Comparison of ENCODE assay signal across 8 cellular contexts in the genomic region with DNA sequence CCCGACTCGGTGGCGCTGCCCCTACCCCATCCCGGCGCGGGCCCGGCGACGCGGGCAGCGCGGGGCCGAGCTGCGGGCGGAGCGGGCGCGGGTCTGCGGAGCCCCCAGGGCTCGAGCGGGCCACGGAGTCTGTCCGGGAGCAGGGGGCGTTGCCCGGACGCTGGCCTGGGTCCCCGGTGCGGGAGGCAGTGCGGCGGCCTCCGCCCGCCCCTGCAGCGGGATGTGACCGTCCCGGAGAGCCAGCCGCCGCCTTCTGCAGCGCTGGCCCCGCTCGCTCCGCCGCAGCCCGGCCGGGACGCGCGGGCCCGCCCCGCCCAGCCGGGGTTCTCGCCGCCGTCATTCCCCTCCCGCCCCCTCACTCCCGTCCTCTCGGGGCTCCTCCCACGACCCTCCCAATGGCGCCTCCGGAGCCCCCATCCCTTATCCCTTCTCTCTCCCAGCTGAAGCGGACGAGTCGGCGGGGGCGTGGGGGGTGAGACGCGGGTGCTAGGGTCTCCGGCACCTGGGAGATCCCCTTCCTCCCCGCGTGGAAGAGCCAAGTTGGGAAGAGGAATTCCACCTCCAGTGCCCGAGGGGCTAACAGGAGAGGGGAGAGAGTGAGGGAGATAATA. TPM values are rescaled to one million over a fixed set of nuclear protein-coding genes. Genes with fewer than 3 reads are reported as not detected.
DNase-seq lines count a peak whose midpoint lies in the region; ATAC-seq and TF ChIP-seq lines count a peak whose summit lies in the region.

A gene with protein sequence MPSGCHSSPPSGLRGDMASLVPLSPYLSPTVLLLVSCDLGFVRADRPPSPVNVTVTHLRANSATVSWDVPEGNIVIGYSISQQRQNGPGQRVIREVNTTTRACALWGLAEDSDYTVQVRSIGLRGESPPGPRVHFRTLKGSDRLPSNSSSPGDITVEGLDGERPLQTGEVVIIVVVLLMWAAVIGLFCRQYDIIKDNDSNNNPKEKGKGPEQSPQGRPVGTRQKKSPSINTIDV (minus strand): TSS at position 257 of the 611 bp plus-strand sequence. CDS start 521 bp downstream, outside the sequence.

- peaks cover 48% of the 10 kb centered on the region for H3K27me3 Mint-ChIP-seq in activated T-cell treated with anti-CD3 and anti-CD28 coated beads, Interleukin-2, amount 50 U/mL, for 72 hours (ENCODE audit: low read depth)
- H3K27me3 Mint-ChIP-seq in nephron progenitor cell (ENCODE audit: low read depth, poor library complexity), result peaks cover 89% of the 10 kb centered on the region

- H3K27ac Mint-ChIP-seq in activated T-cell treated with anti-CD3 and anti-CD28 coated beads, Interleukin-2, amount 50 U/mL, for 72 hours, result no peak within 1 kb of the TSS
- H3K27ac Mint-ChIP-seq in nephron progenitor cell, result no peak within 1 kb of the TSS

- H3K4me3 ChIP-seq in fibroblast of the aortic adventitia (ENCODE audit: low read depth, low read length), result peak within 1 kb of the TSS; percentile 74

- ATAC-seq in activated T-cell treated with anti-CD3 and anti-CD28 coated beads, Interleukin-2, amount 50 U/mL, for 72 hours (replicated peaks in 1 of 2), result peak; percentile 78 to 83
- ATAC-seq in GM18502 (IDR thresholded peaks at IDR 0.05; ENCODE audit: poor library complexity, unreplicated experiment), result no peak

- no peaks in the 10 kb centered on the region for H3K9me3 Mint-ChIP-seq in activated T-cell treated with anti-CD3 and anti-CD28 coated beads, Interleukin-2, amount 50 U/mL, for 72 hours
- H3K9me3 Mint-ChIP-seq in nephron progenitor cell, result no peaks in the 10 kb centered on the region

- peak; percentile 13 for DNase-seq in activated CD4-positive, alpha-beta T cell treated with anti-CD3 and anti-CD28 coated beads for 48 hours
- DNase-seq in activated CD4-positive, alpha-beta T cell treated with anti-CD3 and anti-CD28 coated beads, Interleukin-2, amount 50 U/mL, for 1 hour, result no peak
- peak; percentile 41 to 54 for DNase-seq in activated T-cell treated with anti-CD3 and anti-CD28 coated beads, Interleukin-2, amount 50 U/mL, for 72 hours
- DNase-seq in fibroblast of the aortic adventitia (ENCODE audit: low read depth), result no peak
- peak; percentile 79 for DNase-seq in nephron progenitor cell
- DNase-seq in SIG-M5 (lab: John Stamatoyannopoulos, UW), result no peak
- DNase-seq in DMS153 treated with DMSO at 0.1 percent for 48 hours (lab: John Stamatoyannopoulos, UW; ENCODE audit: unreplicated experiment), result no peak

- TF ChIP-seq CTCF in fibroblast of the aortic adventitia (IDR thresholded peaks at IDR 0.05; ENCODE audit: insufficient read depth, low read length) (no peak), nephron progenitor cell (IDR thresholded peaks at IDR 0.05) (no peak)

- H3K4me1 Mint-ChIP-seq in activated T-cell treated with anti-CD3 and anti-CD28 coated beads, Interleukin-2, amount 50 U/mL, for 72 hours (ENCODE audit: low read depth), result peaks cover 22% of the 10 kb centered on the region
- H3K4me1 Mint-ChIP-seq in nephron progenitor cell, result peaks cover 19% of the 10 kb centered on the region

- peak within 1 kb of the TSS; percentile 86 to 89 for H3K4me3 Mint-ChIP-seq in activated T-cell treated with anti-CD3 and anti-CD28 coated beads, Interleukin-2, amount 50 U/mL, for 72 hours
- peak within 1 kb of the TSS; percentile 88 for H3K4me3 Mint-ChIP-seq in nephron progenitor cell

- peaks cover 1% of the 10 kb centered on the region in 2 donors for H3K36me3 Mint-ChIP-seq in activated T-cell treated with anti-CD3 and anti-CD28 coated beads, Interleukin-2, amount 50 U/mL, for 72 hours (ENCODE audit: insufficient read depth in 2 of 2)
- H3K36me3 Mint-ChIP-seq in nephron progenitor cell (ENCODE audit: low read depth), result no peaks in the 10 kb centered on the region

RNA-seq across cellular contexts. Expression of the gene that starts here (rescaled TPM):
- total RNA-seq in activated T-cell treated with anti-CD3 and anti-CD28 coated beads, Interleukin-2, amount 50 U/mL, for 72 hours, result under 1 TPM; 0.19 to 0.24 TPM
- total RNA-seq in fibroblast of the aortic adventitia (ENCODE audit: low replicate concordance), result 7.3 and 45.8 TPM in 2 replicates

Comparison
In these comparisons a context has a peak if more than half of its experiments do, and no peak if none do; other contexts are left out.
1. DNase-seq: peak in activated CD4-positive, alpha-beta T cell treated with anti-CD3 and anti-CD28 coated beads for 48 hours (single experiment) and nephron progenitor cell (single experiment); none in activated CD4-positive, alpha-beta T cell treated with anti-CD3 and anti-CD28 coated beads, Interleukin-2, amount 50 U/mL, for 1 hour (single experiment), fibroblast of the aortic adventitia (single experiment), SIG-M5 (single experiment) and DMS153 treated with DMSO at 0.1 percent for 48 hours (single experiment).
2. Peak in DNase-seq and ATAC-seq in activated T-cell treated with anti-CD3 and anti-CD28 coated beads, Interleukin-2, amount 50 U/mL, for 72 hours; RNA of the gene not detected or under 1 TPM.